Comparison of ENCODE assay signal across 9 cellular contexts in the genomic region with DNA sequence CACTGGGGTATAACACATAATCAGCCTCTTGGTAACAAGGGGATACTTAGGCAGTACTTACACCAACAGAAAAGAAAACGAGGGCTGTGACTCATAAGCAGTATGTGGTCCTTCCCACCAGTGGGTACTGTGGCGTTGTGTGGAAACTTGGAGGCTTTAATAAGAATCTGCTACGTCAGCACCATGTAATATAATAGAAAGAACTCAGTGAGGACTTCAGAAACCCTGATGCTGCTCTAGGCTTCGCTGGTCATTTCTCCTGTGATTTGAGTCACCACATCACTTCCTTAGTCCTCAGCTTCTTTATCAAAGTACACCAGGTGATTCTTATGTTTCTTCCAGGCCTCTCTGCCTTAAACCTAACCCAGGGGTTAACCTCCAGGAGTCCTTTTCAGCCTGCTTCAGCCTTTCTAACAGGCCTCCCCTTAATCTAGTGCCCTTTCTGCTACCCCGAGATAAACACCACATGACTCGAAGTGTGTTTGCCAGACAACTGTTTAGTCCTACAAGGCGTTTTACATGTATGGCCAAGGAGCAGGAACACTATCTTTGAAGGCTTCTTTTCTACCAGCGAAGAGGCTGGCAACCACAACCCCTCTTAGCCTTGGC.
DNase-seq lines count a peak whose midpoint lies in the region; ATAC-seq and TF ChIP-seq lines count a peak whose summit lies in the region.
"Had no signal": no experiment of that assay in that cellular context is flagged by ENCODE, and none has a peak within 500 bp of the region (broad histone marks: within the 10 kb centered on the region; RNA-seq: fewer than 3 reads in every experiment).

No MANE protein-coding gene starts in this region.

- no peaks in the 10 kb centered on the region for H3K9me3 ChIP-seq in transverse colon

- TF ChIP-seq CTCF in transverse colon (IDR thresholded peaks at IDR 0.05): no peak

- H3K4me3 Mint-ChIP-seq in central memory CD8-positive, alpha-beta T cell: peak overlapping the region; percentile 54
- H3K4me3 Mint-ChIP-seq in naive B cell: no peak overlapping the region

- in situ Hi-C loops in transverse colon (cut with MboI; ENCODE audit: low pct_ligation_motif_present in 1 of 4, low pct_unique_long_range_greater_than_20kb in 1 of 4, low sequenced_read_pairs in 3 of 4): no loop called here

- peak overlapping the region; percentile 64 to 72 (median 68) for H3K27ac ChIP-seq in transverse colon
- H3K27ac ChIP-seq: VCaP had no signal

- H3K9me3 Mint-ChIP-seq in central memory CD8-positive, alpha-beta T cell: no peaks in the 10 kb centered on the region
- H3K9me3 Mint-ChIP-seq in naive B cell: no peaks in the 10 kb centered on the region

- intact Hi-C loops in transverse colon (cut with DNase I; ENCODE audit: low total_unique reads): no loop called here

- peaks cover 8 to 43% (median 10%) of the 10 kb centered on the region in 4 donors for H3K4me1 ChIP-seq in transverse colon

- H3K27ac Mint-ChIP-seq in central memory CD8-positive, alpha-beta T cell (ENCODE audit: low read depth): peak overlapping the region; percentile 94
- peak overlapping the region in 5 of 6 donors; percentile 1 to 54 (median 8) for H3K27ac Mint-ChIP-seq in naive B cell

- no peak for TF ChIP-seq POLR2A in transverse colon (IDR thresholded peaks at IDR 0.05)

- no peak for TF ChIP-seq EP300 in transverse colon (IDR thresholded peaks at IDR 0.05; ENCODE audit: low read depth)

- ATAC-seq in GM18517 (IDR thresholded peaks at IDR 0.05; ENCODE audit: unreplicated experiment) (peak; percentile 64), HG02884 (IDR thresholded peaks at IDR 0.05; ENCODE audit: unreplicated experiment) (peak; percentile 53), naive B cell (ENCODE audit: low read depth in 2 of 2) (peak; percentile 36 to 62)
- ATAC-seq in central memory CD8-positive, alpha-beta T cell (replicated peaks; ENCODE audit: extremely low read depth, poor library complexity, severe bottlenecking): peak; percentile 87

- peak; percentile 50 for DNase-seq in T-helper 9 cell
- peak; percentile 42 to 71 for DNase-seq in central memory CD8-positive, alpha-beta T cell (ENCODE audit: low spot score in 2 of 2)
- no peak for DNase-seq in naive B cell
- peak; percentile 24 for DNase-seq in transverse colon
- DNase-seq in NCI-H1930 (lab: John Stamatoyannopoulos, UW): no peak
- no peak for DNase-seq in NCI-H2029 (lab: John Stamatoyannopoulos, UW)

- H3K27me3 ChIP-seq in transverse colon: no peaks in the 10 kb centered on the region

- peaks cover 79% of the 10 kb centered on the region for H3K4me1 Mint-ChIP-seq in central memory CD8-positive, alpha-beta T cell
- H3K4me1 Mint-ChIP-seq in naive B cell: peaks cover 43 to 61% (median 54%) of the 10 kb centered on the region in 3 donors

- H3K27me3 Mint-ChIP-seq in central memory CD8-positive, alpha-beta T cell: no peaks in the 10 kb centered on the region
- H3K27me3 Mint-ChIP-seq in naive B cell: no peaks in the 10 kb centered on the region

- H3K36me3 Mint-ChIP-seq in central memory CD8-positive, alpha-beta T cell (ENCODE audit: insufficient read depth): peaks cover 26% of the 10 kb centered on the region
- peaks cover 0 to 11% of the 10 kb centered on the region in 2 donors for H3K36me3 Mint-ChIP-seq in naive B cell

- H3K4me3 ChIP-seq in transverse colon: no peak overlapping the region

- 61 to 69% methylated on average over 5 to 8 of the region's 8 CpGs for WGBS in transverse colon (ENCODE audit: low coverage in 1 of 2), 2 donors

- H3K36me3 ChIP-seq in transverse colon: no peaks in the 10 kb centered on the region

Comparison
In these comparisons a context has a peak if more than half of its experiments do, and no peak if none do; other contexts are left out.
1. DNase-seq: peak in T-helper 9 cell (single experiment), central memory CD8-positive, alpha-beta T cell (2 of 2) and transverse colon (single experiment); none in naive B cell (single experiment), NCI-H1930 (0 of 2) and NCI-H2029 (single experiment).
2. Peak in every context shown above with its lines, with median percentiles within 50 percentile points of each other: ATAC-seq.